Comparison of ENCODE assay signal across 8 cellular contexts in genomic region chr18:2846241-2846637, GRCh38. TPM values are rescaled to one million over a fixed set of nuclear protein-coding genes. Genes with fewer than 3 reads are reported as not detected.
DNase-seq lines count a peak whose midpoint lies in the region; ATAC-seq and TF ChIP-seq lines count a peak whose summit lies in the region.

No MANE protein-coding gene starts in this region.

- H3K4me3 ChIP-seq in suprapubic skin = peak overlapping the region; percentile 64

- ATAC-seq in HG03139 (IDR thresholded peaks at IDR 0.05; ENCODE audit: unreplicated experiment) (no peak), GM19328 (IDR thresholded peaks at IDR 0.05; ENCODE audit: unreplicated experiment) (no peak)

- no peak for TF ChIP-seq EP300 in suprapubic skin (IDR thresholded peaks at IDR 0.05)

- no peak for TF ChIP-seq POLR2A in suprapubic skin (IDR thresholded peaks at IDR 0.05)

- CTCF ChIA-PET in HEK293T (lab: Yijun Ruan, JAX) = no interaction called here

- peaks cover 60% of the 10 kb centered on the region for H3K27me3 ChIP-seq in suprapubic skin

- POLR2A ChIA-PET in HEK293T (lab: Yijun Ruan, JAX) = no interaction called here

- H3K27ac ChIP-seq in adipose tissue (ENCODE audit: low read depth, low read length) (peak overlapping the region; percentile 52), suprapubic skin (peak overlapping the region; percentile 84)

- H3K9me3 ChIP-seq in suprapubic skin = no peaks in the 10 kb centered on the region

- peaks cover 34% of the 10 kb centered on the region for H3K4me1 ChIP-seq in suprapubic skin

- WGBS in adipose tissue, 3 donors = 1% methylated on average over 16 of the region's 16 CpGs
- WGBS in suprapubic skin = 2% methylated on average over 11 of the region's 16 CpGs

- TF ChIP-seq CTCF in suprapubic skin (IDR thresholded peaks at IDR 0.05) = no peak

- no peaks in the 10 kb centered on the region for H3K36me3 ChIP-seq in suprapubic skin

- DNase-seq in AG08396 (ENCODE audit: low spot score) (peak; percentile 32), HEK293T (ENCODE audit: extremely low spot score) (peak; percentile 24), iris pigment epithelial cell (ENCODE audit: low read depth) (peak; percentile 38), suprapubic skin (ENCODE audit: low spot score in 2 of 2) (peak in 1 of 2 donors; percentile 80), SIG-M5 treated with dmso at 0.1 percent for 504 hours (lab: John Stamatoyannopoulos, UW; ENCODE audit: unreplicated experiment) (no peak)

TF ChIP-seq in HEK293T, 16 proteins besides CTCF, POLR2A, EP300 and RAD21:
- 0 out of 2 replicates have a peak, but pooled peaks have one; percentile 27 for TF ChIP-seq L3MBTL2 (conservative IDR thresholded peaks at IDR 0.05)
- no peak for TF ChIP-seq ELF4 (IDR thresholded peaks at IDR 0.05)
- TF ChIP-seq LEF1 (IDR thresholded peaks at IDR 0.05; ENCODE audit: borderline replicate concordance) = no peak
- TF ChIP-seq ARNT (IDR thresholded peaks at IDR 0.05) = no peak
TF ChIP-seq in HEK293T: peak in this region for 1.

RNA-seq across cellular contexts. Expression of gene EMILIN2, which starts 0.6 kb away (rescaled TPM):
- 10 to 100 TPM in 2 of 3 donors, 1 to 10 TPM in 1; 2.9 to 18.9 (median 14.4) TPM for polyA plus RNA-seq in adipose tissue
- 10 to 100 TPM in 1 of 4 donors, 1 to 10 TPM in 3; 4.3 to 11.3 (median 7.1) TPM for total RNA-seq in suprapubic skin
